In the genomic region with DNA sequence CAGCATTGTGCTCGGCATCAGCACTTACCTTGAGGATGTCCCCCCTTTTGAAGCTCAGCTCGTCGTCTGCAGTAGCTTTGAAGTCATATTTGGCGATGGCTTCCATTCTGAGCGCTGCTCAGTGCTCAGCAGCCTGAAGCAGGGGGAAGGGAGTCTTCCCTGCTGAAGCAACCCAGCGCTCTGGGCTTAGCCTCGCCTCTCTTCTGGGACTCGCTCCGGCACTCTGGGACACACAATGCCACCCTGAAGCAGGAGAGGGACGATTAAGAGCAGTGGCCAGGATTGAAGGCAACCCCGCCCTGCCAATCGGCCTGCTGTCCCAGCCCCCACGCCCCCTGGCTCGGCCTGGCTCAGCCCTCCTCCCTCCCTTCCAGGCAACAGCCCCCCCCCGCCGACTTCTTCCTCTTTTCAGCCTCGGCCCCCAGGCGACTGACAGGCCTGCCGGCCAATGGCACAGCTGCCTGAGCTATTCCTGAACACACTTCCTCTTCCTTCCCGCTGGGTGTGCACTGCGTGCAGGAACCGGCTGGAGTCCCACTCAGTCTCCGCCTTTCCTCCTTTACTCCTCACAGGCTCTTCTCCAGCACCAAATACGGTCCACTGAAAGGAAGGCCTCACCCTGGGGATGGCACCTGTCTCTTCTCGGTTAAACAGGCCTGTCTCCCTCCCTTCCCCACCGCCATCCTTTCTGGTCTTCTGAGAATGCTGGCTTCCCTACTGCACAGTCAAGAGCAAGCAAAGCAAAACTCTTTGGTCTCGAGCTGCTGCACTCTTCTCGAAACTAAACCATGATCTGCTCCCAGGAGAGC, we compare ENCODE assay signal across 1 cellular context.
TF ChIP-seq lines count a peak whose summit lies in the region.

No MANE protein-coding gene starts in this region.

TF ChIP-seq in HepG2, 621 proteins besides CTCF, POLR2A, EP300 and RAD21 (continued from another document and continues in another):
- TF ChIP-seq U2AF2 (IDR thresholded peaks at IDR 0.05; ENCODE audit: low read depth, low read length) (no peak), ZSCAN22 (CRISPR knock-in tag; IDR thresholded peaks at IDR 0.05) (peak; percentile 64; the same call in 1 of the 2 replicates), SNRNP70 (IDR thresholded peaks at IDR 0.05; ENCODE audit: low read depth, low read length) (no peak), ZNF17 (CRISPR knock-in tag; IDR thresholded peaks at IDR 0.05) (0 out of 2 replicates have a peak, but pooled peaks have one; percentile 64), THYN1 (CRISPR knock-in tag; IDR thresholded peaks at IDR 0.05; ENCODE audit: borderline replicate concordance, low read depth) (no peak), NCOA1 (CRISPR knock-in tag; IDR thresholded peaks at IDR 0.05) (no peak), MED13 (CRISPR knock-in tag; IDR thresholded peaks at IDR 0.05) (no peak), EEA1 (CRISPR knock-in tag; IDR thresholded peaks at IDR 0.05; ENCODE audit: borderline replicate concordance) (0 out of 2 replicates have a peak, but pooled peaks have one; percentile 69), ZNF552 (CRISPR knock-in tag; IDR thresholded peaks at IDR 0.05; ENCODE audit: borderline replicate concordance) (no peak), PHF8 (CRISPR knock-in tag; IDR thresholded peaks at IDR 0.05) (peak; percentile 80), ZBTB7A (CRISPR knock-in tag; IDR thresholded peaks at IDR 0.05) (0 out of 2 replicates have a peak, but pooled peaks have one; percentile 47), NR2F1 (CRISPR knock-in tag; IDR thresholded peaks at IDR 0.05) (no peak), ZNF567 (CRISPR knock-in tag; IDR thresholded peaks at IDR 0.05; ENCODE audit: borderline replicate concordance) (peak; percentile 76), PHF21A (CRISPR knock-in tag; IDR thresholded peaks at IDR 0.05) (peak; percentile 59; the same call in 1 of the 2 replicates), ZFYVE20 (CRISPR knock-in tag; IDR thresholded peaks at IDR 0.05; ENCODE audit: borderline replicate concordance, low read depth) (0 out of 2 replicates have a peak, but pooled peaks have one; percentile 45)
- TF ChIP-seq, protein P1, sequence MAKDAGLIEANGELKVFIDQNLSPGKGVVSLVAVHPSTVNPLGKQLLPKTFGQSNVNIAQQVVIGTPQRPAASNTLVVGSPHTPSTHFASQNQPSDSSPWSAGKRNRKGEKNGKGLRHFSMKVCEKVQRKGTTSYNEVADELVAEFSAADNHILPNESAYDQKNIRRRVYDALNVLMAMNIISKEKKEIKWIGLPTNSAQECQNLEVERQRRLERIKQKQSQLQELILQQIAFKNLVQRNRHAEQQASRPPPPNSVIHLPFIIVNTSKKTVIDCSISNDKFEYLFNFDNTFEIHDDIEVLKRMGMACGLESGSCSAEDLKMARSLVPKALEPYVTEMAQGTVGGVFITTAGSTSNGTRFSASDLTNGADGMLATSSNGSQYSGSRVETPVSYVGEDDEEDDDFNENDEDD (CRISPR knock-in tag; IDR thresholded peaks at IDR 0.05; ENCODE audit: borderline replicate concordance): peak; percentile 55; the same call in 1 of the 2 replicates
- TF ChIP-seq, protein P2, sequence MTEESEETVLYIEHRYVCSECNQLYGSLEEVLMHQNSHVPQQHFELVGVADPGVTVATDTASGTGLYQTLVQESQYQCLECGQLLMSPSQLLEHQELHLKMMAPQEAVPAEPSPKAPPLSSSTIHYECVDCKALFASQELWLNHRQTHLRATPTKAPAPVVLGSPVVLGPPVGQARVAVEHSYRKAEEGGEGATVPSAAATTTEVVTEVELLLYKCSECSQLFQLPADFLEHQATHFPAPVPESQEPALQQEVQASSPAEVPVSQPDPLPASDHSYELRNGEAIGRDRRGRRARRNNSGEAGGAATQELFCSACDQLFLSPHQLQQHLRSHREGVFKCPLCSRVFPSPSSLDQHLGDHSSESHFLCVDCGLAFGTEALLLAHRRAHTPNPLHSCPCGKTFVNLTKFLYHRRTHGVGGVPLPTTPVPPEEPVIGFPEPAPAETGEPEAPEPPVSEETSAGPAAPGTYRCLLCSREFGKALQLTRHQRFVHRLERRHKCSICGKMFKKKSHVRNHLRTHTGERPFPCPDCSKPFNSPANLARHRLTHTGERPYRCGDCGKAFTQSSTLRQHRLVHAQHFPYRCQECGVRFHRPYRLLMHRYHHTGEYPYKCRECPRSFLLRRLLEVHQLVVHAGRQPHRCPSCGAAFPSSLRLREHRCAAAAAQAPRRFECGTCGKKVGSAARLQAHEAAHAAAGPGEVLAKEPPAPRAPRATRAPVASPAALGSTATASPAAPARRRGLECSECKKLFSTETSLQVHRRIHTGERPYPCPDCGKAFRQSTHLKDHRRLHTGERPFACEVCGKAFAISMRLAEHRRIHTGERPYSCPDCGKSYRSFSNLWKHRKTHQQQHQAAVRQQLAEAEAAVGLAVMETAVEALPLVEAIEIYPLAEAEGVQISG (CRISPR knock-in tag; IDR thresholded peaks at IDR 0.05): peak; percentile 87
- TF ChIP-seq, protein P3, sequence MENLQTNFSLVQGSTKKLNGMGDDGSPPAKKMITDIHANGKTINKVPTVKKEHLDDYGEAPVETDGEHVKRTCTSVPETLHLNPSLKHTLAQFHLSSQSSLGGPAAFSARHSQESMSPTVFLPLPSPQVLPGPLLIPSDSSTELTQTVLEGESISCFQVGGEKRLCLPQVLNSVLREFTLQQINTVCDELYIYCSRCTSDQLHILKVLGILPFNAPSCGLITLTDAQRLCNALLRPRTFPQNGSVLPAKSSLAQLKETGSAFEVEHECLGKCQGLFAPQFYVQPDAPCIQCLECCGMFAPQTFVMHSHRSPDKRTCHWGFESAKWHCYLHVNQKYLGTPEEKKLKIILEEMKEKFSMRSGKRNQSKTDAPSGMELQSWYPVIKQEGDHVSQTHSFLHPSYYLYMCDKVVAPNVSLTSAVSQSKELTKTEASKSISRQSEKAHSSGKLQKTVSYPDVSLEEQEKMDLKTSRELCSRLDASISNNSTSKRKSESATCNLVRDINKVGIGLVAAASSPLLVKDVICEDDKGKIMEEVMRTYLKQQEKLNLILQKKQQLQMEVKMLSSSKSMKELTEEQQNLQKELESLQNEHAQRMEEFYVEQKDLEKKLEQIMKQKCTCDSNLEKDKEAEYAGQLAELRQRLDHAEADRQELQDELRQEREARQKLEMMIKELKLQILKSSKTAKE (CRISPR knock-in tag; IDR thresholded peaks at IDR 0.05; ENCODE audit: borderline replicate concordance): no peak
- TF ChIP-seq, protein P4, sequence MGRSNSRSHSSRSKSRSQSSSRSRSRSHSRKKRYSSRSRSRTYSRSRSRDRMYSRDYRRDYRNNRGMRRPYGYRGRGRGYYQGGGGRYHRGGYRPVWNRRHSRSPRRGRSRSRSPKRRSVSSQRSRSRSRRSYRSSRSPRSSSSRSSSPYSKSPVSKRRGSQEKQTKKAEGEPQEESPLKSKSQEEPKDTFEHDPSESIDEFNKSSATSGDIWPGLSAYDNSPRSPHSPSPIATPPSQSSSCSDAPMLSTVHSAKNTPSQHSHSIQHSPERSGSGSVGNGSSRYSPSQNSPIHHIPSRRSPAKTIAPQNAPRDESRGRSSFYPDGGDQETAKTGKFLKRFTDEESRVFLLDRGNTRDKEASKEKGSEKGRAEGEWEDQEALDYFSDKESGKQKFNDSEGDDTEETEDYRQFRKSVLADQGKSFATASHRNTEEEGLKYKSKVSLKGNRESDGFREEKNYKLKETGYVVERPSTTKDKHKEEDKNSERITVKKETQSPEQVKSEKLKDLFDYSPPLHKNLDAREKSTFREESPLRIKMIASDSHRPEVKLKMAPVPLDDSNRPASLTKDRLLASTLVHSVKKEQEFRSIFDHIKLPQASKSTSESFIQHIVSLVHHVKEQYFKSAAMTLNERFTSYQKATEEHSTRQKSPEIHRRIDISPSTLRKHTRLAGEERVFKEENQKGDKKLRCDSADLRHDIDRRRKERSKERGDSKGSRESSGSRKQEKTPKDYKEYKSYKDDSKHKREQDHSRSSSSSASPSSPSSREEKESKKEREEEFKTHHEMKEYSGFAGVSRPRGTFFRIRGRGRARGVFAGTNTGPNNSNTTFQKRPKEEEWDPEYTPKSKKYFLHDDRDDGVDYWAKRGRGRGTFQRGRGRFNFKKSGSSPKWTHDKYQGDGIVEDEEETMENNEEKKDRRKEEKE (IDR thresholded peaks at IDR 0.05): no peak
- TF ChIP-seq, protein P5, sequence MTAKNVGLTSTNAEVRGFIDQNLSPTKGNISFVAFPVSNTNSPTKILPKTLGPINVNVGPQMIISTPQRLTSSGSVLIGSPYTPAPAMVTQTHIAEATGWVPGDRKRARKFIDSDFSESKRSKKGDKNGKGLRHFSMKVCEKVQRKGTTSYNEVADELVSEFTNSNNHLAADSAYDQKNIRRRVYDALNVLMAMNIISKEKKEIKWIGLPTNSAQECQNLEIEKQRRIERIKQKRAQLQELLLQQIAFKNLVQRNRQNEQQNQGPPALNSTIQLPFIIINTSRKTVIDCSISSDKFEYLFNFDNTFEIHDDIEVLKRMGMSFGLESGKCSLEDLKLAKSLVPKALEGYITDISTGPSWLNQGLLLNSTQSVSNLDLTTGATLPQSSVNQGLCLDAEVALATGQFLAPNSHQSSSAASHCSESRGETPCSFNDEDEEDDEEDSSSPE (CRISPR knock-in tag; IDR thresholded peaks at IDR 0.05): peak; percentile 29; the same call in 1 of the 2 replicates
- TF ChIP-seq, protein P6, sequence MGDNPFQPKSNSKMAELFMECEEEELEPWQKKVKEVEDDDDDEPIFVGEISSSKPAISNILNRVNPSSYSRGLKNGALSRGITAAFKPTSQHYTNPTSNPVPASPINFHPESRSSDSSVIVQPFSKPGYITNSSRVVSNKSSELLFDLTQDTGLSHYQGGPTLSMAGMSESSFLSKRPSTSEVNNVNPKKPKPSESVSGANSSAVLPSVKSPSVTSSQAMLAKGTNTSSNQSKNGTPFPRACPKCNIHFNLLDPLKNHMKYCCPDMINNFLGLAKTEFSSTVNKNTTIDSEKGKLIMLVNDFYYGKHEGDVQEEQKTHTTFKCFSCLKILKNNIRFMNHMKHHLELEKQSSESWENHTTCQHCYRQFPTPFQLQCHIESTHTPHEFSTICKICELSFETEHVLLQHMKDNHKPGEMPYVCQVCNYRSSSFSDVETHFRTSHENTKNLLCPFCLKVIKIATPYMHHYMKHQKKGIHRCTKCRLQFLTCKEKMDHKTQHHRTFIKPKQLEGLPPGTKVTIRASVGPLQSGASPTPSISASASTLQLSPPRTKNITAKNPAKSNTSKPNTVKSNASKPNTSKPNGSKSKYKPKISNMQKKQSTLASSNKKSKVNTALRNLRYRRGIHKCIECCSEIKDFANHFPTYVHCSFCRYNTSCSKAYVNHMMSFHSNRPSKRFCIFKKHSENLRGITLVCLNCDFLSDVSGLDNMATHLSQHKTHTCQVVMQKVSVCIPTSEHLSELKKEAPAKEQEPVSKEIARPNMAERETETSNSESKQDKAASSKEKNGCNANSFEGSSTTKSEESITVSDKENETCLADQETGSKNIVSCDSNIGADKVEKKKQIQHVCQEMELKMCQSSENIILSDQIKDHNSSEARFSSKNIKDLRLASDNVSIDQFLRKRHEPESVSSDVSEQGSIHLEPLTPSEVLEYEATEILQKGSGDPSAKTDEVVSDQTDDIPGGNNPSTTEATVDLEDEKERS (CRISPR knock-in tag; IDR thresholded peaks at IDR 0.05): no peak
- TF ChIP-seq, protein P7, sequence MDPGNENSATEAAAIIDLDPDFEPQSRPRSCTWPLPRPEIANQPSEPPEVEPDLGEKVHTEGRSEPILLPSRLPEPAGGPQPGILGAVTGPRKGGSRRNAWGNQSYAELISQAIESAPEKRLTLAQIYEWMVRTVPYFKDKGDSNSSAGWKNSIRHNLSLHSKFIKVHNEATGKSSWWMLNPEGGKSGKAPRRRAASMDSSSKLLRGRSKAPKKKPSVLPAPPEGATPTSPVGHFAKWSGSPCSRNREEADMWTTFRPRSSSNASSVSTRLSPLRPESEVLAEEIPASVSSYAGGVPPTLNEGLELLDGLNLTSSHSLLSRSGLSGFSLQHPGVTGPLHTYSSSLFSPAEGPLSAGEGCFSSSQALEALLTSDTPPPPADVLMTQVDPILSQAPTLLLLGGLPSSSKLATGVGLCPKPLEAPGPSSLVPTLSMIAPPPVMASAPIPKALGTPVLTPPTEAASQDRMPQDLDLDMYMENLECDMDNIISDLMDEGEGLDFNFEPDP (CRISPR knock-in tag; conservative IDR thresholded peaks at IDR 0.05): 0 out of 2 replicates have a peak, but pooled peaks have one; percentile 58
- TF ChIP-seq, protein P8, sequence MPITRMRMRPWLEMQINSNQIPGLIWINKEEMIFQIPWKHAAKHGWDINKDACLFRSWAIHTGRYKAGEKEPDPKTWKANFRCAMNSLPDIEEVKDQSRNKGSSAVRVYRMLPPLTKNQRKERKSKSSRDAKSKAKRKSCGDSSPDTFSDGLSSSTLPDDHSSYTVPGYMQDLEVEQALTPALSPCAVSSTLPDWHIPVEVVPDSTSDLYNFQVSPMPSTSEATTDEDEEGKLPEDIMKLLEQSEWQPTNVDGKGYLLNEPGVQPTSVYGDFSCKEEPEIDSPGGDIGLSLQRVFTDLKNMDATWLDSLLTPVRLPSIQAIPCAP (CRISPR knock-in tag; IDR thresholded peaks at IDR 0.05; ENCODE audit: low read depth): no peak
- TF ChIP-seq, protein P9, sequence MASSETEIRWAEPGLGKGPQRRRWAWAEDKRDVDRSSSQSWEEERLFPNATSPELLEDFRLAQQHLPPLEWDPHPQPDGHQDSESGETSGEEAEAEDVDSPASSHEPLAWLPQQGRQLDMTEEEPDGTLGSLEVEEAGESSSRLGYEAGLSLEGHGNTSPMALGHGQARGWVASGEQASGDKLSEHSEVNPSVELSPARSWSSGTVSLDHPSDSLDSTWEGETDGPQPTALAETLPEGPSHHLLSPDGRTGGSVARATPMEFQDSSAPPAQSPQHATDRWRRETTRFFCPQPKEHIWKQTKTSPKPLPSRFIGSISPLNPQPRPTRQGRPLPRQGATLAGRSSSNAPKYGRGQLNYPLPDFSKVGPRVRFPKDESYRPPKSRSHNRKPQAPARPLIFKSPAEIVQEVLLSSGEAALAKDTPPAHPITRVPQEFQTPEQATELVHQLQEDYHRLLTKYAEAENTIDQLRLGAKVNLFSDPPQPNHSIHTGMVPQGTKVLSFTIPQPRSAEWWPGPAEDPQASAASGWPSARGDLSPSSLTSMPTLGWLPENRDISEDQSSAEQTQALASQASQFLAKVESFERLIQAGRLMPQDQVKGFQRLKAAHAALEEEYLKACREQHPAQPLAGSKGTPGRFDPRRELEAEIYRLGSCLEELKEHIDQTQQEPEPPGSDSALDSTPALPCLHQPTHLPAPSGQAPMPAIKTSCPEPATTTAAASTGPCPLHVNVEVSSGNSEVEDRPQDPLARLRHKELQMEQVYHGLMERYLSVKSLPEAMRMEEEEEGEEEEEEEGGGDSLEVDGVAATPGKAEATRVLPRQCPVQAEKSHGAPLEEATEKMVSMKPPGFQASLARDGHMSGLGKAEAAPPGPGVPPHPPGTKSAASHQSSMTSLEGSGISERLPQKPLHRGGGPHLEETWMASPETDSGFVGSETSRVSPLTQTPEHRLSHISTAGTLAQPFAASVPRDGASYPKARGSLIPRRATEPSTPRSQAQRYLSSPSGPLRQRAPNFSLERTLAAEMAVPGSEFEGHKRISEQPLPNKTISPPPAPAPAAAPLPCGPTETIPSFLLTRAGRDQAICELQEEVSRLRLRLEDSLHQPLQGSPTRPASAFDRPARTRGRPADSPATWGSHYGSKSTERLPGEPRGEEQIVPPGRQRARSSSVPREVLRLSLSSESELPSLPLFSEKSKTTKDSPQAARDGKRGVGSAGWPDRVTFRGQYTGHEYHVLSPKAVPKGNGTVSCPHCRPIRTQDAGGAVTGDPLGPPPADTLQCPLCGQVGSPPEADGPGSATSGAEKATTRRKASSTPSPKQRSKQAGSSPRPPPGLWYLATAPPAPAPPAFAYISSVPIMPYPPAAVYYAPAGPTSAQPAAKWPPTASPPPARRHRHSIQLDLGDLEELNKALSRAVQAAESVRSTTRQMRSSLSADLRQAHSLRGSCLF (CRISPR knock-in tag; IDR thresholded peaks at IDR 0.05; ENCODE audit: borderline replicate concordance): no peak
